Comparison of ENCODE assay signal across 8 cellular contexts in genomic region chr15:59174846-59175831, GRCh38. TPM values are rescaled to one million over a fixed set of nuclear protein-coding genes. Genes with fewer than 3 reads are reported as not detected.
DNase-seq lines count a peak whose midpoint lies in the region; ATAC-seq and TF ChIP-seq lines count a peak whose summit lies in the region.

No MANE protein-coding gene starts in this region.

- no peaks in the 10 kb centered on the region for H3K27me3 ChIP-seq in muscle layer of colon (ENCODE audit: control insufficient read depth in 1 of 2, insufficient read depth in 2 of 2, low read length in 2 of 2)

- TF ChIP-seq CTCF in epithelial cell of proximal tubule (conservative IDR thresholded peaks at IDR 0.05; ENCODE audit: low read depth, low read length), result peak; percentile 73

- H3K4me3 ChIP-seq in epithelial cell of proximal tubule (ENCODE audit: low read depth, low read length) (no peak overlapping the region), muscle layer of colon (ENCODE audit: low read depth in 1 of 2, low read length in 2 of 2) (no peak overlapping the region)

- H3K4me1 ChIP-seq in muscle layer of colon (ENCODE audit: insufficient read depth, low read length), result peaks cover 8% of the 10 kb centered on the region

- peak; percentile 83 for ATAC-seq in GM21619 (IDR thresholded peaks at IDR 0.05; ENCODE audit: unreplicated experiment)
- ATAC-seq in HG03108 (IDR thresholded peaks at IDR 0.05; ENCODE audit: unreplicated experiment), result no peak

- peaks cover 21% of the 10 kb centered on the region for H3K36me3 ChIP-seq in muscle layer of colon (ENCODE audit: insufficient read depth, low read length)

- H3K27ac ChIP-seq in muscle layer of colon (ENCODE audit: low read depth, low read length), result peak overlapping the region; percentile 46

- H3K9ac ChIP-seq in muscle layer of colon (ENCODE audit: low read length), result no peak overlapping the region

- peak; percentile 40 for DNase-seq in COR-L47 (lab: John Stamatoyannopoulos, UW)
- peak; percentile 69 for DNase-seq in NCI-H2171 (lab: John Stamatoyannopoulos, UW)
- DNase-seq in activated CD4-positive, alpha-beta T cell treated with anti-CD3 and anti-CD28 coated beads, Interleukin-2, amount 50 U/mL, for 4 hours, result peak; percentile 6 to 14
- DNase-seq in epithelial cell of proximal tubule (ENCODE audit: low read depth), result no peak
- DNase-seq in superior temporal gyrus (ENCODE audit: extremely low spot score), result peak; percentile 91

- H3K9me3 ChIP-seq in muscle layer of colon (ENCODE audit: low read length), result no peaks in the 10 kb centered on the region

RNA-seq across cellular contexts. Expression of gene LDHAL6B, which starts 31.5 kb away (rescaled TPM):
- not detected in 2 replicates for total RNA-seq in epithelial cell of proximal tubule
